ENCODE assay signal across 30 cellular contexts in genomic region chr7:155270876-155271275, GRCh38.
"Had no signal": no experiment of that assay in that cellular context is flagged by ENCODE, and none has a peak within 500 bp of the region (broad histone marks: within the 10 kb centered on the region; RNA-seq: fewer than 3 reads in every experiment).

No MANE protein-coding gene starts in this region.

- H3K9me3 ChIP-seq: adrenal gland, body of pancreas, breast epithelium, colonic mucosa had no signal

- ATAC-seq: activated naive CD8-positive, alpha-beta T cell treated with anti-CD3 and anti-CD28 coated beads, Interleukin-2, amount 50 U/mL, for 24 hours; activated T-cell treated with anti-CD3 and anti-CD28 coated beads, Interleukin-2, amount 50 U/mL, for 72 hours; body of pancreas; esophagus mucosa; T-helper 17 cell had no signal

- H3K27ac ChIP-seq: adrenal gland, body of pancreas, breast epithelium, cardiac muscle cell, colonic mucosa, dorsolateral prefrontal cortex had no signal

- H3K36me3 ChIP-seq: adrenal gland, breast epithelium, cardiac muscle cell, colonic mucosa had no signal

- H3K36me3 Mint-ChIP-seq: activated naive CD4-positive, alpha-beta T cell treated with anti-CD3 and anti-CD28 coated beads, Interleukin-2, amount 50 U/mL, for 24 hours; activated naive CD8-positive, alpha-beta T cell treated with anti-CD3 and anti-CD28 coated beads for 36 hours had no signal

- DNase-seq: activated CD4-positive, alpha-beta T cell treated with anti-CD3 and anti-CD28 coated beads for 4 hours; activated CD4-positive, alpha-beta T cell treated with anti-CD3 and anti-CD28 coated beads, Interleukin-2, amount 50 U/mL, for 1 hour; activated CD4-positive, alpha-beta T cell treated with anti-CD3 and anti-CD28 coated beads, Interleukin-2, amount 50 U/mL, for 48 hours; activated CD4-positive, CD25-positive, alpha-beta regulatory T cell; activated CD4-positive, CD25-positive, alpha-beta regulatory T cell treated with anti-CD3 and anti-CD28 coated beads, Interleukin-2, amount 50 U/mL, for 72 hours; activated CD8-positive, alpha-beta memory T cell treated with anti-CD3 and anti-CD28 coated beads, Interleukin-2, amount 50 U/mL, for 48 hours; activated effector memory CD4-positive, alpha-beta T cell treated with anti-CD3 and anti-CD28 coated beads, Interleukin-2, amount 50 U/mL, for 16 hours; activated naive CD4-positive, alpha-beta T cell treated with anti-CD3 and anti-CD28 coated beads for 36 hours; activated naive CD8-positive, alpha-beta T cell treated with anti-CD3 and anti-CD28 coated beads for 36 hours; activated naive CD8-positive, alpha-beta T cell treated with anti-CD3 and anti-CD28 coated beads, Interleukin-2, amount 50 U/mL, for 24 hours; activated T-cell treated with anti-CD3 and anti-CD28 coated beads for 4 hours; activated T-cell treated with anti-CD3 and anti-CD28 coated beads, Interleukin-2, amount 50 U/mL, for 24 hours; activated T-cell treated with anti-CD3 and anti-CD28 coated beads, Interleukin-2, amount 50 U/mL, for 72 hours; adrenal gland; amygdala; body of pancreas; central memory CD4-positive, alpha-beta T cell; cerebellar nuclear complex; colonic mucosa; effector memory CD4-positive, alpha-beta T cell; endodermal cell; head of caudate nucleus; T-helper 1 cell; T-helper 17 cell had no signal

- H3K4me3 Mint-ChIP-seq: activated naive CD4-positive, alpha-beta T cell treated with anti-CD3 and anti-CD28 coated beads for 36 hours; activated naive CD4-positive, alpha-beta T cell treated with anti-CD3 and anti-CD28 coated beads, Interleukin-2, amount 50 U/mL, for 24 hours; activated naive CD8-positive, alpha-beta T cell treated with anti-CD3 and anti-CD28 coated beads for 36 hours; activated naive CD8-positive, alpha-beta T cell treated with anti-CD3 and anti-CD28 coated beads, Interleukin-2, amount 50 U/mL, for 24 hours; activated T-cell treated with anti-CD3 and anti-CD28 coated beads, Interleukin-2, amount 50 U/mL, for 24 hours; activated T-cell treated with anti-CD3 and anti-CD28 coated beads, Interleukin-2, amount 50 U/mL, for 72 hours; dendritic cell treated with granulocyte-macrophage colony-stimulating factor and Interleukin-4, amounts not matched to agents 40 ng/mL and 50 ng/mL, for 4 days; endodermal cell; T-helper 17 cell had no signal

- H3K27ac Mint-ChIP-seq: activated naive CD4-positive, alpha-beta T cell treated with anti-CD3 and anti-CD28 coated beads for 36 hours; activated naive CD4-positive, alpha-beta T cell treated with anti-CD3 and anti-CD28 coated beads, Interleukin-2, amount 50 U/mL, for 24 hours; activated naive CD8-positive, alpha-beta T cell treated with anti-CD3 and anti-CD28 coated beads for 36 hours; activated naive CD8-positive, alpha-beta T cell treated with anti-CD3 and anti-CD28 coated beads, Interleukin-2, amount 50 U/mL, for 24 hours; activated T-cell treated with anti-CD3 and anti-CD28 coated beads, Interleukin-2, amount 50 U/mL, for 24 hours; activated T-cell treated with anti-CD3 and anti-CD28 coated beads, Interleukin-2, amount 50 U/mL, for 72 hours; dendritic cell treated with granulocyte-macrophage colony-stimulating factor and Interleukin-4, amounts not matched to agents 40 ng/mL and 50 ng/mL, for 4 days; endodermal cell; T-helper 17 cell had no signal

- H3K4me1 ChIP-seq: adrenal gland, body of pancreas, breast epithelium, colonic mucosa had no signal

- H3K4me1 Mint-ChIP-seq: activated naive CD4-positive, alpha-beta T cell treated with anti-CD3 and anti-CD28 coated beads, Interleukin-2, amount 50 U/mL, for 24 hours had no signal

- H3K27me3 Mint-ChIP-seq: activated naive CD4-positive, alpha-beta T cell treated with anti-CD3 and anti-CD28 coated beads, Interleukin-2, amount 50 U/mL, for 24 hours had no signal

- H3K27me3 ChIP-seq: body of pancreas, breast epithelium, cardiac muscle cell, colonic mucosa had no signal

- H3K4me3 ChIP-seq: adrenal gland, body of pancreas, breast epithelium, cardiac muscle cell, colonic mucosa, dorsolateral prefrontal cortex had no signal

- H3K9me3 Mint-ChIP-seq: activated naive CD4-positive, alpha-beta T cell treated with anti-CD3 and anti-CD28 coated beads for 36 hours; activated naive CD4-positive, alpha-beta T cell treated with anti-CD3 and anti-CD28 coated beads, Interleukin-2, amount 50 U/mL, for 24 hours; activated naive CD8-positive, alpha-beta T cell treated with anti-CD3 and anti-CD28 coated beads for 36 hours; activated naive CD8-positive, alpha-beta T cell treated with anti-CD3 and anti-CD28 coated beads, Interleukin-2, amount 50 U/mL, for 24 hours; activated T-cell treated with anti-CD3 and anti-CD28 coated beads, Interleukin-2, amount 50 U/mL, for 24 hours; activated T-cell treated with anti-CD3 and anti-CD28 coated beads, Interleukin-2, amount 50 U/mL, for 72 hours; dendritic cell treated with granulocyte-macrophage colony-stimulating factor and Interleukin-4, amounts not matched to agents 40 ng/mL and 50 ng/mL, for 4 days; endodermal cell had no signal
